In the genomic region with DNA sequence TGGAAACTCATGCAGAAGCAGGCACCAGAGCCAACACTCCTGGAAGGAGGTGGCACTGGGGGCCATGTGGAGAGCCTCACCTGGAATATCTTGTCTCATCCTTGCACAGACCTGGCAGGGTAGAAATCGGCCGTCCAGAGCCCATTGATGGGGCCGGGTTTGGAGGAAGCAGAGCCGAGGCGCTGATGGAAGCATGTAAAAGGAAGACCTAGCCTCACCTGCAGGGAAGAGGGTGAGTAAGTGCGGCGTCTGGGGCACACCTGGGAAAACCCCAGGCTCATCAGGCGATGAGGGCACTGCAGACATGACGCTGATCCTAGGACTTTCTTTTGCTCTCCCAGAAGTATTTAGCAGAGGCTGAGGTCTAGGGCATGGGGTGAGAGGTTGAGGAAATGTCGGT, we compare ENCODE assay signal across 13 cellular contexts. TPM values are rescaled to one million over a fixed set of nuclear protein-coding genes. Genes with fewer than 3 reads are reported as not detected.
"Had no signal": no experiment of that assay in that cellular context is flagged by ENCODE, and none has a peak within 500 bp of the region (broad histone marks: within the 10 kb centered on the region; RNA-seq: fewer than 3 reads in every experiment).

No MANE protein-coding gene starts in this region.

RNA-seq across cellular contexts. Expression of a gene that starts 48.9 kb away (rescaled TPM):
- total RNA-seq: naive thymus-derived CD4-positive, alpha-beta T cell; natural killer cell; occipital lobe; ovary; pulmonary artery endothelial cell; right atrium auricular region; sciatic nerve; smooth muscle cell; stomach; subcutaneous adipose tissue; temporal lobe; thoracic aorta; vagina had no signal
- polyA plus RNA-seq: naive thymus-derived CD4-positive, alpha-beta T cell; ovary; smooth muscle cell; stomach had no signal
